ENCODE assay signal across 10 cellular contexts in genomic region chr15:84947947-84948830, GRCh38. TPM values are rescaled to one million over a fixed set of nuclear protein-coding genes. Genes with fewer than 3 reads are reported as not detected.
DNase-seq lines count a peak whose midpoint lies in the region; ATAC-seq, FAIRE-seq and TF ChIP-seq lines count a peak whose summit lies in the region.
"Had no signal": no experiment of that assay in that cellular context is flagged by ENCODE, and none has a peak within 500 bp of the region (broad histone marks: within the 10 kb centered on the region; RNA-seq: fewer than 3 reads in every experiment).

No MANE protein-coding gene starts in this region.

- dilution Hi-C loops in keratinocyte (cut with MboI; ENCODE audit: extremely low pct_ligation_motif_present, low sequenced_read_pairs), result no loop called here

- no peak overlapping the region for H3K9ac ChIP-seq in keratinocyte (ENCODE audit: control insufficient read depth, extremely low read depth, insufficient read depth, low read length)

- H3K4me2 ChIP-seq in keratinocyte (ENCODE audit: control insufficient read depth, extremely low read depth, insufficient read depth, low read depth, low read length), result no peak overlapping the region

- peaks cover 8% of the 10 kb centered on the region for H3K4me1 ChIP-seq in keratinocyte (ENCODE audit: control insufficient read depth, extremely low read depth, insufficient read depth, low read length)
- H3K4me1 ChIP-seq in tibial nerve, result peaks cover 0 to 56% (median 29%) of the 10 kb centered on the region in 4 donors

- no peak overlapping the region for H2AFZ ChIP-seq in keratinocyte (ENCODE audit: control insufficient read depth, low read length)

- peak; percentile 33 for DNase-seq in HTR-8/SVneo (ENCODE audit: insufficient read length, low spot score)
- peak; percentile 33 for DNase-seq in brain pericyte (ENCODE audit: low read depth, low spot score)
- DNase-seq in keratinocyte (ENCODE audit: low read depth, low spot score), result peak; percentile 15
- DNase-seq in tibial nerve (ENCODE audit: low spot score in 2 of 2), result peak in 1 of 2 donors; percentile 19
- DNase-seq in Ammon's horn (ENCODE audit: low spot score), result no peak
- DNase-seq in NCI-H526 (lab: John Stamatoyannopoulos, UW), result no peak
- DNase-seq: activated CD4-positive, alpha-beta T cell treated with anti-CD3 and anti-CD28 coated beads, Interleukin-2, amount 10 ng/mL, durations not matched to agents 24 days and 14 days; hippocampal formation had no signal

- TF ChIP-seq POLR2A in tibial nerve (IDR thresholded peaks at IDR 0.05), result no peak

- no peaks in the 10 kb centered on the region for H3K9me1 ChIP-seq in keratinocyte (ENCODE audit: control insufficient read depth, extremely low read depth, insufficient read depth, low read length)

- no peaks in the 10 kb centered on the region for H3K36me3 ChIP-seq in keratinocyte (ENCODE audit: control insufficient read depth in 2 of 2, extremely low read depth in 1 of 2, insufficient read depth in 2 of 2, low read length in 2 of 2)
- H3K36me3 ChIP-seq in tibial nerve, result no peaks in the 10 kb centered on the region

- H3K27me3 ChIP-seq in keratinocyte (ENCODE audit: control insufficient read depth, extremely low read depth, insufficient read depth, low read length), result no peaks in the 10 kb centered on the region
- H3K27me3 ChIP-seq in tibial nerve, result no peaks in the 10 kb centered on the region

- no peaks in the 10 kb centered on the region for H3K79me2 ChIP-seq in keratinocyte (ENCODE audit: control insufficient read depth, insufficient read depth, low read length)

- H3K27ac ChIP-seq in keratinocyte (ENCODE audit: control insufficient read depth, insufficient read depth, low read length), result no peak overlapping the region
- peak overlapping the region; percentile 8 to 88 (median 71) for H3K27ac ChIP-seq in tibial nerve

- no peaks in the 10 kb centered on the region for H3K9me3 ChIP-seq in keratinocyte (ENCODE audit: control insufficient read depth, low read depth, low read length)
- no peaks in the 10 kb centered on the region for H3K9me3 ChIP-seq in tibial nerve

- TF ChIP-seq EP300 in tibial nerve (IDR thresholded peaks at IDR 0.05), result peak in 1 of 2 donors; percentile 83

- no peak overlapping the region for H3K4me3 ChIP-seq in keratinocyte (ENCODE audit: control insufficient read depth in 2 of 3, extremely low read depth in 1 of 3, insufficient read depth in 2 of 3, low read depth in 1 of 3, low read length in 3 of 3)
- H3K4me3 ChIP-seq in tibial nerve, result no peak overlapping the region

- WGBS in tibial nerve, 2 donors, result 20 to 33% methylated on average over 4 of the region's 4 CpGs

- TF ChIP-seq CTCF in keratinocyte (optimal IDR thresholded peaks at IDR 0.05 in 1 of 3, IDR thresholded peaks at IDR 0.05 in 1 of 3, conservative IDR thresholded peaks at IDR 0.05 in 1 of 3; ENCODE audit: extremely low read depth in 1 of 3, insufficient read depth in 2 of 3, low read length in 3 of 3) (no peak), tibial nerve (IDR thresholded peaks at IDR 0.05) (no peak)

- ATAC-seq in HG03571 (IDR thresholded peaks at IDR 0.05; ENCODE audit: unreplicated experiment), result no peak
- no peak for ATAC-seq in GM21515 (IDR thresholded peaks at IDR 0.05; ENCODE audit: unreplicated experiment)

- H4K20me1 ChIP-seq in keratinocyte (ENCODE audit: control insufficient read depth, extremely low read depth, insufficient read depth, low read length), result no peaks in the 10 kb centered on the region

- FAIRE-seq in HTR-8/SVneo (lab: Jason Lieb, UNC) (no peak), keratinocyte (lab: Jason Lieb, UNC) (no peak)

RNA-seq across cellular contexts. Expression of gene PDE8A, which starts 33.5 kb away (rescaled TPM):
- 19.5 to 24.2 TPM (median 24.1 TPM) in 3 replicates for polyA plus RNA-seq in keratinocyte
- 3.5 TPM for polyA plus RNA-seq in keratinocyte (2011; ENCODE audit: low read depth)
- polyA plus RNA-seq in keratinocyte (2011; cell fraction: cytosol; rRNA removed), result 20.3 and 30.6 TPM in 2 replicates
- 35.4 and 36.5 TPM in 2 replicates for polyA plus RNA-seq in keratinocyte (2011; cell fraction: nucleus; rRNA removed)
- 8.3 and 12.5 TPM in 2 replicates for polyA plus RNA-seq in keratinocyte (2012; ENCODE audit: low replicate concordance)
- 19.0 to 29.5 TPM (median 23.7 TPM) in 3 replicates for polyA minus RNA-seq in keratinocyte
- polyA minus RNA-seq in keratinocyte (2011; cell fraction: cytosol; rRNA and poly(A)+ RNA removed), result 17.3 TPM
- polyA minus RNA-seq in keratinocyte (2011; cell fraction: nucleus; rRNA and poly(A)+ RNA removed), result 12.0 and 29.8 TPM in 2 replicates
- 100 to 1,000 TPM in 1 of 4 donors, 10 to 100 TPM in 3; 49.4 to 108 (median 64.3) TPM for total RNA-seq in tibial nerve

Comparison
In these comparisons a context has a peak if more than half of its experiments do, and no peak if none do; other contexts are left out.
1. DNase-seq: peak in HTR-8/SVneo (single experiment), brain pericyte (single experiment) and keratinocyte (single experiment); none in Ammon's horn (single experiment) and NCI-H526 (0 of 2).